21 cellular contexts compared by ENCODE assay signal in genomic region chr22:32883131-32883530, GRCh38.
"Had no signal": no experiment of that assay in that cellular context is flagged by ENCODE, and none has a peak within 500 bp of the region (broad histone marks: within the 10 kb centered on the region; RNA-seq: fewer than 3 reads in every experiment).

No MANE protein-coding gene starts in this region.

- H3K27me3 ChIP-seq: ascending aorta, dorsolateral prefrontal cortex, testis, transverse colon had no signal

- H3K36me3 Mint-ChIP-seq: activated naive CD4-positive, alpha-beta T cell treated with anti-CD3 and anti-CD28 coated beads, Interleukin-2, amount 10 ng/mL, durations not matched to agents 7 days and 5 days; activated naive CD8-positive, alpha-beta T cell treated with anti-CD3 and anti-CD28 coated beads, Interleukin-2, amount 10 ng/mL, durations not matched to agents 7 days and 5 days; brain; naive thymus-derived CD8-positive, alpha-beta T cell had no signal

- H3K4me3 Mint-ChIP-seq: activated CD8-positive, alpha-beta T cell treated with anti-CD3 and anti-CD28 coated beads for 36 hours; activated naive CD4-positive, alpha-beta T cell treated with anti-CD3 and anti-CD28 coated beads, Interleukin-2, amount 10 ng/mL, durations not matched to agents 7 days and 5 days; activated naive CD8-positive, alpha-beta T cell treated with anti-CD3 and anti-CD28 coated beads, Interleukin-2, amount 10 ng/mL, durations not matched to agents 7 days and 5 days; activated T-cell treated with anti-CD3 and anti-CD28 coated beads, Interleukin-2, amount 50 U/mL, for 72 hours; T-helper 1 cell treated with Interleukin-12 subunit alpha and Interleukin-12 subunit beta and Interleukin-4 antibody, amounts not matched to agents 30 μg/mL and 1 μg/mL, for 36 hours had no signal

- DNase-seq: activated CD4-positive, alpha-beta T cell treated with anti-CD3 and anti-CD28 coated beads for 1 hour; activated CD4-positive, alpha-beta T cell treated with anti-CD3 and anti-CD28 coated beads, Interleukin-2, amount 50 U/mL, for 1 hour; activated CD8-positive, alpha-beta T cell treated with anti-CD3 and anti-CD28 coated beads for 36 hours; activated naive CD4-positive, alpha-beta T cell treated with anti-CD3 and anti-CD28 coated beads, Interleukin-2, amount 10 ng/mL, durations not matched to agents 7 days and 5 days; activated naive CD8-positive, alpha-beta T cell treated with anti-CD3 and anti-CD28 coated beads, Interleukin-2, amount 10 ng/mL, durations not matched to agents 7 days and 5 days; activated T-cell treated with anti-CD3 and anti-CD28 coated beads, Interleukin-2, amount 50 U/mL, for 72 hours; dorsolateral prefrontal cortex; effector memory CD4-positive, alpha-beta T cell; left ventricle myocardium superior; naive thymus-derived CD8-positive, alpha-beta T cell; right cardiac atrium; stimulated activated CD4-positive, alpha-beta T cell treated with anti-CD3 and anti-CD28 coated beads, Interleukin-4, amount 100 ng/mL, for 1 hour; stimulated activated naive CD8-positive, alpha-beta T cell treated with anti-CD3 and anti-CD28 coated beads, Interleukin-15, Interleukin-2, amounts not matched to agents 100 U/mL and 50 U/mL, for 24 hours; SW 1271; T1000; testis; transverse colon had no signal

- H3K27me3 Mint-ChIP-seq: activated CD8-positive, alpha-beta T cell treated with anti-CD3 and anti-CD28 coated beads for 36 hours; activated naive CD8-positive, alpha-beta T cell treated with anti-CD3 and anti-CD28 coated beads, Interleukin-2, amount 10 ng/mL, durations not matched to agents 7 days and 5 days; brain; naive thymus-derived CD8-positive, alpha-beta T cell had no signal

- H3K9me3 Mint-ChIP-seq: activated CD8-positive, alpha-beta T cell treated with anti-CD3 and anti-CD28 coated beads for 36 hours; activated naive CD4-positive, alpha-beta T cell treated with anti-CD3 and anti-CD28 coated beads, Interleukin-2, amount 10 ng/mL, durations not matched to agents 7 days and 5 days; activated naive CD8-positive, alpha-beta T cell treated with anti-CD3 and anti-CD28 coated beads, Interleukin-2, amount 10 ng/mL, durations not matched to agents 7 days and 5 days; activated T-cell treated with anti-CD3 and anti-CD28 coated beads, Interleukin-2, amount 50 U/mL, for 72 hours; naive thymus-derived CD8-positive, alpha-beta T cell; T-helper 1 cell treated with Interleukin-12 subunit alpha and Interleukin-12 subunit beta and Interleukin-4 antibody, amounts not matched to agents 30 μg/mL and 1 μg/mL, for 36 hours had no signal

- H3K4me3 ChIP-seq: ascending aorta, coronary artery, dorsolateral prefrontal cortex, testis, transverse colon had no signal

- H3K36me3 ChIP-seq: ascending aorta, transverse colon had no signal

- H3K27ac Mint-ChIP-seq: activated CD8-positive, alpha-beta T cell treated with anti-CD3 and anti-CD28 coated beads for 36 hours; activated naive CD4-positive, alpha-beta T cell treated with anti-CD3 and anti-CD28 coated beads, Interleukin-2, amount 10 ng/mL, durations not matched to agents 7 days and 5 days; activated naive CD8-positive, alpha-beta T cell treated with anti-CD3 and anti-CD28 coated beads, Interleukin-2, amount 10 ng/mL, durations not matched to agents 7 days and 5 days; activated T-cell treated with anti-CD3 and anti-CD28 coated beads, Interleukin-2, amount 50 U/mL, for 72 hours; T-helper 1 cell treated with Interleukin-12 subunit alpha and Interleukin-12 subunit beta and Interleukin-4 antibody, amounts not matched to agents 30 μg/mL and 1 μg/mL, for 36 hours had no signal

- H3K9me3 ChIP-seq: ascending aorta, testis, transverse colon had no signal

- H3K27ac ChIP-seq: ascending aorta, coronary artery, dorsolateral prefrontal cortex, testis, transverse colon had no signal

- ATAC-seq: activated CD8-positive, alpha-beta T cell treated with anti-CD3 and anti-CD28 coated beads for 36 hours; activated T-cell treated with anti-CD3 and anti-CD28 coated beads, Interleukin-2, amount 50 U/mL, for 72 hours; left ventricle myocardium superior; right cardiac atrium; stimulated activated naive CD8-positive, alpha-beta T cell treated with anti-CD3 and anti-CD28 coated beads, Interleukin-15, Interleukin-2, amounts not matched to agents 100 U/mL and 50 U/mL, for 24 hours had no signal
